Comparison of ENCODE assay signal across 8 cellular contexts in genomic region chr5:79784741-79785140, GRCh38.
DNase-seq lines count a peak whose midpoint lies in the region; ATAC-seq and TF ChIP-seq lines count a peak whose summit lies in the region.
"Not testable (repeated sequence)": the region's sequence is repeated elsewhere in the genome, so short reads cannot be mapped to it uniquely, and the experiment has no call there.

No MANE protein-coding gene starts in this region.

- DNase-seq in CD8-positive, alpha-beta memory T cell; RWPE2 (ENCODE audit: low spot score); endodermal cell; naive thymus-derived CD8-positive, alpha-beta T cell: not testable (repeated sequence)

- CTCF ChIA-PET in CD8-positive, alpha-beta memory T cell (lab: Charles Lee), result not testable (repeated sequence)

- TF ChIP-seq CTCF in RWPE2 (IDR thresholded peaks at IDR 0.05; ENCODE audit: poor library complexity, severe bottlenecking); endodermal cell (conservative IDR thresholded peaks at IDR 0.05): not testable (repeated sequence)

- peak overlapping the region; percentile 63 for H3K9ac ChIP-seq in HUES64 (ENCODE audit: low read depth, low read length)
- not testable (repeated sequence) for H3K9ac ChIP-seq in endodermal cell (ENCODE audit: extremely low read depth, low read length, poor library complexity, severe bottlenecking)
- peak overlapping the region; percentile 65 for H3K9ac ChIP-seq in iPS-15b (ENCODE audit: low read depth, low read length)

- H3K27me3 ChIP-seq in CD8-positive, alpha-beta memory T cell (ENCODE audit: insufficient read depth, low read length, poor library complexity, severe bottlenecking); HUES64 (ENCODE audit: insufficient read depth, low read length); RWPE2 (ENCODE audit: insufficient read depth, poor library complexity, severe bottlenecking); endodermal cell (ENCODE audit: control insufficient read depth, insufficient read depth, low read length, poor library complexity, severe bottlenecking); iPS-15b (ENCODE audit: control insufficient read depth, insufficient read depth, low read length): not testable (repeated sequence)

- not testable (repeated sequence) for H3K4me3 ChIP-seq in CD8-positive, alpha-beta memory T cell (ENCODE audit: low read length)
- H3K4me3 ChIP-seq in HUES64 (ENCODE audit: low read length), result peak overlapping the region; percentile 61
- H3K4me3 ChIP-seq in RWPE2 (ENCODE audit: severe bottlenecking), result peak overlapping the region; percentile 39
- H3K4me3 ChIP-seq in endodermal cell (ENCODE audit: low read length), result peak overlapping the region; percentile 70
- peak overlapping the region; percentile 52 for H3K4me3 ChIP-seq in iPS-15b (ENCODE audit: low read depth, low read length)

- POLR2A ChIA-PET in CD8-positive, alpha-beta memory T cell (lab: Charles Lee); naive thymus-derived CD8-positive, alpha-beta T cell (lab: Charles Lee): not testable (repeated sequence)

- WGBS in HUES64, result 26% methylated on average over 8 of the region's 14 CpGs
- 43% methylated on average over 14 of the region's 14 CpGs; no CpG with 5 or more reads in 1 of the 2 experiments for WGBS in endodermal cell (ENCODE audit: insufficient coverage in 1 of 2, insufficient read length in 1 of 2), 2 experiments

- peaks cover 5 to 22% of the 10 kb centered on the region in 2 donors for H3K27me3 Mint-ChIP-seq in CD8-positive, alpha-beta memory T cell
- not testable (repeated sequence) for H3K27me3 Mint-ChIP-seq in activated T-helper 17 cell treated with anti-CD3 and anti-CD28 coated beads, Interleukin-2, amount 50 U/mL, for 72 hours; endodermal cell (ENCODE audit: insufficient read depth); naive thymus-derived CD8-positive, alpha-beta T cell; stimulated activated naive CD8-positive, alpha-beta T cell treated with anti-CD3 and anti-CD28 coated beads, Interleukin-15, Interleukin-2, amounts not matched to agents 100 ng/mL and 50 ng/mL, for 24 hours

- ATAC-seq in RWPE2 (ENCODE audit: low read depth); activated T-helper 17 cell treated with anti-CD3 and anti-CD28 coated beads, Interleukin-2, amount 50 U/mL, for 72 hours (replicated peaks); naive thymus-derived CD8-positive, alpha-beta T cell: not testable (repeated sequence)

- H3K9me3 Mint-ChIP-seq in CD8-positive, alpha-beta memory T cell; activated T-helper 17 cell treated with anti-CD3 and anti-CD28 coated beads, Interleukin-2, amount 50 U/mL, for 72 hours; endodermal cell; stimulated activated naive CD8-positive, alpha-beta T cell treated with anti-CD3 and anti-CD28 coated beads, Interleukin-15, Interleukin-2, amounts not matched to agents 100 ng/mL and 50 ng/mL, for 24 hours: not testable (repeated sequence)
- H3K9me3 Mint-ChIP-seq in naive thymus-derived CD8-positive, alpha-beta T cell, result peaks cover 0 to 16% (median 0%) of the 10 kb centered on the region in 9 donors

- not testable (repeated sequence) for H3K4me1 ChIP-seq in CD8-positive, alpha-beta memory T cell (ENCODE audit: insufficient read depth, low read length); HUES64 (ENCODE audit: insufficient read depth, low read length); RWPE2 (ENCODE audit: insufficient read depth, poor library complexity, severe bottlenecking); endodermal cell (ENCODE audit: control insufficient read depth, insufficient read depth, low read length); iPS-15b (ENCODE audit: control insufficient read depth, insufficient read depth, low read length)

- H3K4me1 Mint-ChIP-seq in CD8-positive, alpha-beta memory T cell; activated T-helper 17 cell treated with anti-CD3 and anti-CD28 coated beads, Interleukin-2, amount 50 U/mL, for 72 hours; naive thymus-derived CD8-positive, alpha-beta T cell; stimulated activated naive CD8-positive, alpha-beta T cell treated with anti-CD3 and anti-CD28 coated beads, Interleukin-15, Interleukin-2, amounts not matched to agents 100 ng/mL and 50 ng/mL, for 24 hours (ENCODE audit: low read depth): not testable (repeated sequence)
- H3K4me1 Mint-ChIP-seq in endodermal cell, result peaks cover 15% of the 10 kb centered on the region

- H3K36me3 ChIP-seq in CD8-positive, alpha-beta memory T cell (ENCODE audit: insufficient read depth, low read length); HUES64 (ENCODE audit: insufficient read depth, low read length); RWPE2 (ENCODE audit: low read depth); endodermal cell (ENCODE audit: control insufficient read depth, insufficient read depth, low read length); iPS-15b (ENCODE audit: control insufficient read depth, insufficient read depth, low read length): not testable (repeated sequence)

- H3K4me3 Mint-ChIP-seq in CD8-positive, alpha-beta memory T cell, result peak overlapping the region in 5 of 7 donors; percentile 14 to 66 (median 36)
- H3K4me3 Mint-ChIP-seq in activated T-helper 17 cell treated with anti-CD3 and anti-CD28 coated beads, Interleukin-2, amount 50 U/mL, for 72 hours, result peak overlapping the region; percentile 21
- H3K4me3 Mint-ChIP-seq in endodermal cell, result peak overlapping the region; percentile 60
- H3K4me3 Mint-ChIP-seq in naive thymus-derived CD8-positive, alpha-beta T cell, result peak overlapping the region in 8 of 10 donors; percentile 1 to 72 (median 44)
- peak overlapping the region; percentile 70 for H3K4me3 Mint-ChIP-seq in stimulated activated naive CD8-positive, alpha-beta T cell treated with anti-CD3 and anti-CD28 coated beads, Interleukin-15, Interleukin-2, amounts not matched to agents 100 ng/mL and 50 ng/mL, for 24 hours

- not testable (repeated sequence) for H3K36me3 Mint-ChIP-seq in CD8-positive, alpha-beta memory T cell; activated T-helper 17 cell treated with anti-CD3 and anti-CD28 coated beads, Interleukin-2, amount 50 U/mL, for 72 hours (ENCODE audit: low read depth); endodermal cell (ENCODE audit: low read depth); stimulated activated naive CD8-positive, alpha-beta T cell treated with anti-CD3 and anti-CD28 coated beads, Interleukin-15, Interleukin-2, amounts not matched to agents 100 ng/mL and 50 ng/mL, for 24 hours (ENCODE audit: low read depth)
- peaks cover under 1 to 16% (median 9%) of the 10 kb centered on the region in 3 donors for H3K36me3 Mint-ChIP-seq in naive thymus-derived CD8-positive, alpha-beta T cell

- peak overlapping the region in 1 of 8 donors; percentile 7 for H3K27ac Mint-ChIP-seq in CD8-positive, alpha-beta memory T cell
- H3K27ac Mint-ChIP-seq in activated T-helper 17 cell treated with anti-CD3 and anti-CD28 coated beads, Interleukin-2, amount 50 U/mL, for 72 hours; stimulated activated naive CD8-positive, alpha-beta T cell treated with anti-CD3 and anti-CD28 coated beads, Interleukin-15, Interleukin-2, amounts not matched to agents 100 ng/mL and 50 ng/mL, for 24 hours: not testable (repeated sequence)
- peak overlapping the region; percentile 85 for H3K27ac Mint-ChIP-seq in endodermal cell
- peak overlapping the region in 2 of 10 donors; percentile 11 to 81 for H3K27ac Mint-ChIP-seq in naive thymus-derived CD8-positive, alpha-beta T cell

- not testable (repeated sequence) for H3K27ac ChIP-seq in CD8-positive, alpha-beta memory T cell (ENCODE audit: low read depth, low read length); HUES64 (ENCODE audit: low read depth, low read length); endodermal cell (ENCODE audit: low read depth, low read length)
- H3K27ac ChIP-seq in RWPE2 (ENCODE audit: poor library complexity, severe bottlenecking), result peak overlapping the region; percentile 62

- not testable (repeated sequence) for H3K9me3 ChIP-seq in CD8-positive, alpha-beta memory T cell (ENCODE audit: low read length); HUES64 (ENCODE audit: insufficient read depth, low read depth, low read length); RWPE2 (ENCODE audit: severe bottlenecking); endodermal cell (ENCODE audit: control insufficient read depth, low read length); iPS-15b (ENCODE audit: control insufficient read depth, insufficient read depth, low read length)
